11 cellular contexts compared by ENCODE assay signal in genomic region chr1:214422137-214422671, GRCh38.
A peak's percentile ranks its signal among the peaks of the same experiment; 100 is the strongest.
DNase-seq lines count a peak whose midpoint lies in the region; ATAC-seq and TF ChIP-seq lines count a peak whose summit lies in the region.
"Had no signal": no experiment of that assay in that cellular context is flagged by ENCODE, and none has a peak within 500 bp of the region (broad histone marks: within the 10 kb centered on the region; RNA-seq: fewer than 3 reads in every experiment).

No MANE protein-coding gene starts in this region.

- DNase-seq in AG20443 (ENCODE audit: low spot score) (peak; percentile 15), Karpas-422 (no peak), mammary epithelial cell (peak; percentile 88), kidney tubule cell (ENCODE audit: low spot score) (peak; percentile 77), hypothalamus (lab: John Stamatoyannopoulos, UW) (no peak), SHP77 treated with DMSO at 0.1 percent for 48 hours (lab: John Stamatoyannopoulos, UW) (no peak)
- DNase-seq: activated naive CD8-positive, alpha-beta T cell treated with anti-CD3 and anti-CD28 coated beads, Interleukin-2, amount 50 U/mL, for 24 hours; NCI-H2081 treated with DMSO at 0.1 percent for 48 hours had no signal

- no peaks in the 10 kb centered on the region for H3K9me2 ChIP-seq in Karpas-422 (replicated peaks; ENCODE audit: insufficient read depth, low read length)

- H3K9me3 ChIP-seq in Karpas-422 (ENCODE audit: low read length) (no peaks in the 10 kb centered on the region), mammary epithelial cell (replicated peaks; ENCODE audit: insufficient read depth, low read length) (no peaks in the 10 kb centered on the region)
- H3K9me3 ChIP-seq: vagina had no signal

- no TSS peak for BruUV-seq in mammary epithelial cell (replicated peaks; lab: Mats Ljungman, UMichigan)

- H4K20me1 ChIP-seq in Karpas-422 (ENCODE audit: insufficient read depth, low read depth, low read length) (no peaks in the 10 kb centered on the region), mammary epithelial cell (ENCODE audit: insufficient read depth, low read length) (no peaks in the 10 kb centered on the region)

- H3K27me3 ChIP-seq in Karpas-422 (ENCODE audit: low read length) = no peaks in the 10 kb centered on the region
- H3K27me3 ChIP-seq in mammary epithelial cell (ENCODE audit: insufficient read depth, low read length) = no peaks in the 10 kb centered on the region
- H3K27me3 ChIP-seq: vagina had no signal

- H2AFZ ChIP-seq in Karpas-422 (ENCODE audit: low read length) (0 out of 2 replicates have a peak overlapping the region, but pooled peaks have one; percentile 50), mammary epithelial cell (ENCODE audit: low read depth, low read length) (no peak overlapping the region)

- H3K4me1 ChIP-seq in Karpas-422 (ENCODE audit: low read length) = peaks cover 24% of the 10 kb centered on the region
- peaks cover 86% of the 10 kb centered on the region for H3K4me1 ChIP-seq in mammary epithelial cell (ENCODE audit: insufficient read depth, low read length)

- WGBS in mammary epithelial cell (ENCODE audit: low coverage, missing lambda C conversion rate) = 23% methylated on average over 8 of the region's 8 CpGs

- ATAC-seq in HG02870 (IDR thresholded peaks at IDR 0.05; ENCODE audit: unreplicated experiment) (no peak), GM21367 (IDR thresholded peaks at IDR 0.05; ENCODE audit: unreplicated experiment) (no peak)
- ATAC-seq: activated naive CD8-positive, alpha-beta T cell treated with anti-CD3 and anti-CD28 coated beads, Interleukin-2, amount 50 U/mL, for 24 hours had no signal

- TF ChIP-seq CTCF in mammary epithelial cell (conservative IDR thresholded peaks at IDR 0.05 in 1 of 2, IDR thresholded peaks at IDR 0.05 in 1 of 2; ENCODE audit: extremely low read depth in 1 of 2, insufficient read depth in 1 of 2, low read depth in 1 of 2, low read length in 2 of 2) = no peak

- no peaks in the 10 kb centered on the region for H3K36me3 ChIP-seq in Karpas-422 (ENCODE audit: insufficient read depth, low read length)
- no peaks in the 10 kb centered on the region for H3K36me3 ChIP-seq in mammary epithelial cell (ENCODE audit: insufficient read depth, low read length)
- H3K36me3 ChIP-seq: vagina had no signal

- H3K4me3 ChIP-seq in Karpas-422 (ENCODE audit: low read length) (no peak overlapping the region), mammary epithelial cell (replicated peaks in 1 of 3; ENCODE audit: insufficient read depth in 1 of 3, low read depth in 2 of 3, low read length in 3 of 3) (peak overlapping the region in 1 of 3 experiments; percentile 14)
- H3K4me3 ChIP-seq: vagina had no signal

- H3K79me2 ChIP-seq in Karpas-422 (ENCODE audit: low read length) (no peaks in the 10 kb centered on the region), mammary epithelial cell (ENCODE audit: insufficient read depth, low read length) (peaks cover 95% of the 10 kb centered on the region)

- intact Hi-C loops in mammary epithelial cell (cut with micrococcal nuclease) = no loop called here

- in situ Hi-C loops in mammary epithelial cell (cut with MboI; ENCODE audit: low sequenced_read_pairs in 2 of 2) = no loop called here

- H3K9ac ChIP-seq in Karpas-422 (ENCODE audit: low read length) (no peak overlapping the region), mammary epithelial cell (ENCODE audit: insufficient read depth, low read length) (peak overlapping the region; percentile 63)

- H3K27ac ChIP-seq in Karpas-422 (ENCODE audit: low read length) (no peak overlapping the region), mammary epithelial cell (ENCODE audit: insufficient read depth, low read depth, low read length) (peak overlapping the region; percentile 92)
- H3K27ac ChIP-seq: vagina had no signal

- CTCF ChIA-PET in mammary epithelial cell (lab: Charles Lee; ENCODE audit: low non-redundant PET) = no interaction called here

- dilution Hi-C loops in mammary epithelial cell (cut with HindIII; ENCODE audit: low sequenced_read_pairs) = loop anchor here (5.0 kb wide), 3 partner anchors 55 to 160 kb away; no protein-coding TSS in a partner anchor

- H3K4me2 ChIP-seq in Karpas-422 (ENCODE audit: low read depth, low read length, poor library complexity, severe bottlenecking) (no peak overlapping the region), mammary epithelial cell (ENCODE audit: insufficient read depth, low read depth, low read length) (peak overlapping the region; percentile 68)

Comparison
In these comparisons a context has a peak if more than half of its experiments do, and no peak if none do; other contexts are left out.
1. DNase-seq: peak in AG20443 (single experiment), mammary epithelial cell (single experiment) and kidney tubule cell (single experiment); none in Karpas-422 (single experiment), hypothalamus (0 of 51) and SHP77 treated with DMSO at 0.1 percent for 48 hours (single experiment).